30 cellular contexts compared by ENCODE assay signal in genomic region chr14:44766285-44766684, GRCh38.
"Had no signal": no experiment of that assay in that cellular context is flagged by ENCODE, and none has a peak within 500 bp of the region (broad histone marks: within the 10 kb centered on the region; RNA-seq: fewer than 3 reads in every experiment).

No MANE protein-coding gene starts in this region.

- H3K4me3 ChIP-seq: neural progenitor cell, ovary, prostate gland, right atrium auricular region, skin epidermis, smooth muscle cell, spleen, suprapubic skin, testis, tibial artery, transverse colon, upper lobe of right lung, uterus had no signal

- H3K4me1 ChIP-seq: neural progenitor cell, prostate gland, right atrium auricular region, spleen, suprapubic skin, testis, tibial artery, transverse colon, upper lobe of right lung, uterus had no signal

- H3K4me3 Mint-ChIP-seq: naive thymus-derived CD4-positive, alpha-beta T cell; natural killer cell; nephron; neural progenitor cell; stimulated activated memory B cell treated with anti-CD40 and anti-IgM and Interleukin-4, amounts not matched to agents 10 μg/mL and 1 μg/mL and 100 μg/mL, for 72 hours; stimulated activated naive CD8-positive, alpha-beta T cell treated with anti-CD3 and anti-CD28 coated beads, Interleukin-15, amount 100 ng/mL, for 72 hours; type B pancreatic cell had no signal

- H3K27me3 ChIP-seq: neural progenitor cell, ovary, right atrium auricular region, spleen, suprapubic skin, testis, tibial artery, transverse colon, upper lobe of right lung, uterus had no signal

- H3K4me2 ChIP-seq: neural progenitor cell, smooth muscle cell had no signal

- DNase-seq: naive thymus-derived CD4-positive, alpha-beta T cell; natural killer cell; occipital lobe; ovary; retina; spleen; stimulated activated CD4-positive, alpha-beta T cell treated with anti-CD3 and anti-CD28 coated beads, Interleukin-12 subunit alpha, Interleukin-12 subunit beta, amount 100 ng/mL, for 4 hours; stimulated activated CD4-positive, alpha-beta T cell treated with anti-CD3 and anti-CD28 coated beads, Interleukin-1b, Interleukin-23, amount 100 ng/mL, for 48 hours; stimulated activated CD4-positive, alpha-beta T cell treated with anti-CD3 and anti-CD28 coated beads, Interleukin-4, amount 100 ng/mL, for 1 hour; stimulated activated CD4-positive, alpha-beta T cell treated with anti-CD3 and anti-CD28 coated beads, Interleukin-4, amount 100 ng/mL, for 4 hours; stimulated activated CD8-positive, alpha-beta memory T cell treated with anti-CD3 and anti-CD28 coated beads, Interleukin-4, amount 100 ng/mL, for 48 hours; stimulated activated naive CD4-positive, alpha-beta T cell; stimulated activated naive CD8-positive, alpha-beta T cell treated with anti-CD3 and anti-CD28 coated beads, Interleukin-15, amount 100 ng/mL, for 72 hours; stimulated activated naive CD8-positive, alpha-beta T cell treated with anti-CD3 and anti-CD28 coated beads, Interleukin-15, Interleukin-2, amounts not matched to agents 100 U/mL and 50 U/mL, for 24 hours; substantia nigra; testis; tibial artery; transverse colon; upper lobe of right lung; uterus had no signal

- H3K9ac ChIP-seq: neural progenitor cell had no signal

- H3K36me3 ChIP-seq: neural progenitor cell, ovary, prostate gland, right atrium auricular region, spleen, suprapubic skin, tibial artery, transverse colon, upper lobe of right lung, uterus had no signal

- H3K27ac ChIP-seq: neural progenitor cell, ovary, prostate gland, right atrium auricular region, skin epidermis, spleen, suprapubic skin, testis, tibial artery, transverse colon, upper lobe of right lung, uterus had no signal

- H3K9me3 ChIP-seq: ovary, prostate gland, right atrium auricular region, spleen, suprapubic skin, testis, tibial artery, transverse colon, upper lobe of right lung, uterus had no signal

- ATAC-seq: naive thymus-derived CD4-positive, alpha-beta T cell; natural killer cell; sciatic nerve; stimulated activated memory B cell treated with anti-CD40 and anti-IgM and Interleukin-4, amounts not matched to agents 10 μg/mL and 1 μg/mL and 100 μg/mL, for 72 hours; stimulated activated naive CD8-positive, alpha-beta T cell treated with anti-CD3 and anti-CD28 coated beads, Interleukin-15, amount 100 ng/mL, for 72 hours; stimulated activated naive CD8-positive, alpha-beta T cell treated with anti-CD3 and anti-CD28 coated beads, Interleukin-15, Interleukin-2, amounts not matched to agents 100 U/mL and 50 U/mL, for 24 hours; upper lobe of right lung had no signal

- H3K27me3 Mint-ChIP-seq: type B pancreatic cell had no signal

- H3K27ac Mint-ChIP-seq: naive thymus-derived CD4-positive, alpha-beta T cell; natural killer cell; nephron; neural progenitor cell; stimulated activated memory B cell treated with anti-CD40 and anti-IgM and Interleukin-4, amounts not matched to agents 10 μg/mL and 1 μg/mL and 100 μg/mL, for 72 hours; stimulated activated naive CD8-positive, alpha-beta T cell treated with anti-CD3 and anti-CD28 coated beads, Interleukin-15, amount 100 ng/mL, for 72 hours; type B pancreatic cell had no signal

- H3K9me3 Mint-ChIP-seq: nephron; neural progenitor cell; stimulated activated memory B cell treated with anti-CD40 and anti-IgM and Interleukin-4, amounts not matched to agents 10 μg/mL and 1 μg/mL and 100 μg/mL, for 72 hours; stimulated activated naive CD8-positive, alpha-beta T cell treated with anti-CD3 and anti-CD28 coated beads, Interleukin-15, amount 100 ng/mL, for 72 hours had no signal

- H3K4me1 Mint-ChIP-seq: naive thymus-derived CD4-positive, alpha-beta T cell; natural killer cell; nephron; neural progenitor cell; stimulated activated memory B cell treated with anti-CD40 and anti-IgM and Interleukin-4, amounts not matched to agents 10 μg/mL and 1 μg/mL and 100 μg/mL, for 72 hours; stimulated activated naive CD8-positive, alpha-beta T cell treated with anti-CD3 and anti-CD28 coated beads, Interleukin-15, amount 100 ng/mL, for 72 hours had no signal

- H3K36me3 Mint-ChIP-seq: naive thymus-derived CD4-positive, alpha-beta T cell; natural killer cell; neural progenitor cell; stimulated activated memory B cell treated with anti-CD40 and anti-IgM and Interleukin-4, amounts not matched to agents 10 μg/mL and 1 μg/mL and 100 μg/mL, for 72 hours; type B pancreatic cell had no signal

- H2AFZ ChIP-seq: neural progenitor cell had no signal
